In genomic region chr19:7739801-7740659, GRCh38 we compare ENCODE assay signal across 28 cellular contexts. TPM values are rescaled to one million over a fixed set of nuclear protein-coding genes. Genes with fewer than 3 reads are reported as not detected.
DNase-seq lines count a peak whose midpoint lies in the region; ATAC-seq, FAIRE-seq and TF ChIP-seq lines count a peak whose summit lies in the region.
"Had no signal": no experiment of that assay in that cellular context is flagged by ENCODE, and none has a peak within 500 bp of the region (broad histone marks: within the 10 kb centered on the region; RNA-seq: fewer than 3 reads in every experiment).

No MANE protein-coding gene starts in this region.

- H3K79me2 ChIP-seq in Karpas-422 (ENCODE audit: low read length) (no peaks in the 10 kb centered on the region), K562 (ENCODE audit: control insufficient read depth, insufficient read depth, low read length) (no peaks in the 10 kb centered on the region)

- 12% methylated on average over 19 of the region's 19 CpGs for WGBS in K562 (ENCODE audit: insufficient coverage, low coverage, missing lambda C conversion rate)
- no CpG with 5 or more reads among the region's 19 CpGs for WGBS in neuronal stem cell (ENCODE audit: extremely low coverage in 2 of 2, insufficient read length in 2 of 2, insufficient replicate concordance in 1 of 2), 2 donors

- BruUV-seq in K562 (replicated peaks; lab: Mats Ljungman, UMichigan), result no TSS peak

- H3K4ac ChIP-seq in neuronal stem cell (ENCODE audit: low read length), result no peak overlapping the region

- H3K79me1 ChIP-seq in neuronal stem cell (ENCODE audit: low read depth, low read length), result no peaks in the 10 kb centered on the region

- no peak overlapping the region for H2BK12ac ChIP-seq in neuronal stem cell (ENCODE audit: low read length)

- H3K4me1 ChIP-seq in Karpas-422 (ENCODE audit: low read length) (peaks cover 19% of the 10 kb centered on the region), K562 (replicated peaks in 1 of 2; ENCODE audit: control insufficient read depth in 2 of 2, insufficient read depth in 2 of 2, low read length in 2 of 2) (peaks cover 0 to 2% of the 10 kb centered on the region in 2 experiments; a peak in 3 of 5 replicates), neuronal stem cell (ENCODE audit: control insufficient read depth in 2 of 2, insufficient read depth in 1 of 2, low read depth in 1 of 2, low read length in 2 of 2) (no peaks in the 10 kb centered on the region), BE2C (no peaks in the 10 kb centered on the region)
- H3K4me1 ChIP-seq: adrenal gland, colonic mucosa, foreskin keratinocyte, pancreas, Peyer's patch, right lobe of liver, SJCRH30, tibial artery had no signal

- H2AFZ ChIP-seq in Karpas-422 (ENCODE audit: low read length) (peak overlapping the region; percentile 62), K562 (ENCODE audit: low read depth, low read length) (peak overlapping the region; percentile 91), neuronal stem cell (ENCODE audit: low read length) (peak overlapping the region; percentile 3)

- in situ Hi-C loops in G401 (cut with HindIII; ENCODE audit: low sequenced_read_pairs), result no loop called here
- in situ Hi-C loops in K562 (cut with MboI), result no loop called here

- no peak overlapping the region for H2BK15ac ChIP-seq in neuronal stem cell (ENCODE audit: low read length)

- no peak overlapping the region for H3K23ac ChIP-seq in neuronal stem cell (ENCODE audit: low read depth, low read length, poor library complexity)

- FAIRE-seq in K562 (lab: Jason Lieb, UNC), result peak; percentile 46
- FAIRE-seq: pancreas had no signal

- no peak overlapping the region for H3K4me2 ChIP-seq in Karpas-422 (ENCODE audit: low read depth, low read length, poor library complexity, severe bottlenecking)
- peak overlapping the region; percentile 32; the same call in 1 of the 2 replicates for H3K4me2 ChIP-seq in K562 (ENCODE audit: insufficient read depth, low read length)
- no peak overlapping the region for H3K4me2 ChIP-seq in neuronal stem cell (ENCODE audit: insufficient read depth, low read length, poor library complexity, severe bottlenecking)

- H2BK120ac ChIP-seq in neuronal stem cell (ENCODE audit: low read depth, low read length), result no peak overlapping the region

- TF ChIP-seq CTCF in K562 (IDR thresholded peaks at IDR 0.05 in 2 of 3, conservative IDR thresholded peaks at IDR 0.05 in 1 of 3; ENCODE audit: insufficient read depth in 2 of 3, low read depth in 1 of 3, low read length in 3 of 3) (no peak), BE2C (IDR thresholded peaks at IDR 0.05; ENCODE audit: low read depth, low read length) (no peak), GM10248 (IDR thresholded peaks at IDR 0.05; ENCODE audit: control extremely low read depth, extremely low read depth, low read depth, missing control alignments) (no peak)

- intact Hi-C loops in K562 (cut with micrococcal nuclease), result no loop called here

- H3K9ac ChIP-seq in Karpas-422 (ENCODE audit: low read length) (no peak overlapping the region), K562 (ENCODE audit: insufficient read depth in 1 of 2, low read depth in 2 of 2, low read length in 2 of 2) (no peak overlapping the region), neuronal stem cell (ENCODE audit: low read depth, low read length, poor library complexity) (no peak overlapping the region)

- H3K36me3 ChIP-seq in Karpas-422 (ENCODE audit: insufficient read depth, low read length) (no peaks in the 10 kb centered on the region), K562 (ENCODE audit: control insufficient read depth, insufficient read depth, low read length) (no peaks in the 10 kb centered on the region), neuronal stem cell (replicated peaks in 1 of 2; ENCODE audit: control insufficient read depth in 2 of 2, insufficient read depth in 2 of 2, low read length in 2 of 2) (no peaks in the 10 kb centered on the region), BE2C (no peaks in the 10 kb centered on the region)
- H3K36me3 ChIP-seq: adrenal gland, colonic mucosa, pancreas, Peyer's patch, right lobe of liver, SJCRH30, tibial artery had no signal

- H2BK5ac ChIP-seq in neuronal stem cell (ENCODE audit: low read length), result no peak overlapping the region

- H4K8ac ChIP-seq in neuronal stem cell (ENCODE audit: low read depth, low read length), result no peak overlapping the region

- no peak overlapping the region for H3K27ac ChIP-seq in Karpas-422 (ENCODE audit: low read length)
- no peak overlapping the region for H3K27ac ChIP-seq in K562 (ENCODE audit: extremely low read depth, low read depth, low read length)
- H3K27ac ChIP-seq in neuronal stem cell (replicated peaks; ENCODE audit: low read length), result no peak overlapping the region
- H3K27ac ChIP-seq: colonic mucosa, foreskin keratinocyte, pancreas, SJCRH30, tibial artery had no signal

- no peak for TF ChIP-seq POLR2A in K562 (conservative IDR thresholded peaks at IDR 0.05)

- no peak overlapping the region for H3K18ac ChIP-seq in neuronal stem cell (ENCODE audit: low read length)

- H3K4me3 ChIP-seq in Karpas-422 (ENCODE audit: low read length) (no peak overlapping the region), K562 (no peak overlapping the region), neuronal stem cell (ENCODE audit: low read length in 2 of 2) (no peak overlapping the region), BE2C (ENCODE audit: low read depth, low read length) (no peak overlapping the region)
- H3K4me3 ChIP-seq: adrenal gland, colonic mucosa, pancreas, Peyer's patch, right lobe of liver, SJCRH30, tibial artery had no signal

- ATAC-seq in K562, result no peak
- ATAC-seq: CD8-positive, alpha-beta T cell; esophagus mucosa; foreskin keratinocyte; natural killer cell treated with Interleukin-12 subunit alpha and Interleukin-12 subunit beta and Interleukin-15 and Interleukin-18, amount 100 ng/mL, for 72 hours; pancreas had no signal

- no peaks in the 10 kb centered on the region for H3K9me1 ChIP-seq in K562 (ENCODE audit: control insufficient read depth, insufficient read depth, low read length)

- DNase-seq in G401 (ENCODE audit: low spot score), result peak; percentile 82
- DNase-seq in Karpas-422, result no peak
- no peak for DNase-seq in K562 (ENCODE audit: extremely low read depth in 1 of 4, low spot score in 3 of 4)
- no peak for DNase-seq in neuronal stem cell (ENCODE audit: low spot score)
- no peak for DNase-seq in 8988T
- no peak for DNase-seq in BE2C
- no peak for DNase-seq in GM10248 (ENCODE audit: extremely low spot score)
- DNase-seq in HEK293T (ENCODE audit: extremely low spot score), result no peak
- DNase-seq: activated CD4-positive, alpha-beta T cell treated with anti-CD3 and anti-CD28 coated beads for 1 hour; activated CD8-positive, alpha-beta memory T cell treated with anti-CD3 and anti-CD28 coated beads for 24 hours; activated naive CD4-positive, alpha-beta T cell treated with Interleukin-2 at 50 U/mL for 16 hours; activated T-cell treated with anti-CD3 and anti-CD28 coated beads, Interleukin-2, amount 50 U/mL, for 1 hour; adrenal gland; CD8-positive, alpha-beta T cell; colonic mucosa; foreskin keratinocyte; GOT3; midbrain; NCI-H1417 treated with DMSO at 0.1 percent for 48 hours; NCI-H446; pancreas; Peyer's patch; right lobe of liver; SJCRH30; T-helper 1 cell; tibial artery had no signal

- H4K20me1 ChIP-seq in Karpas-422 (ENCODE audit: insufficient read depth, low read depth, low read length) (no peaks in the 10 kb centered on the region), K562 (replicated peaks; ENCODE audit: control insufficient read depth, insufficient read depth, low read length) (no peaks in the 10 kb centered on the region)

- H4K91ac ChIP-seq in neuronal stem cell (ENCODE audit: low read depth, low read length, poor library complexity), result no peak overlapping the region

- POLR2A ChIA-PET in K562 (lab: Yijun Ruan, JAX) (interaction anchor here (1.2 kb wide), 1 partner anchor 91 kb away, joined by 3 read pairs; no protein-coding TSS in a partner anchor), GM10248 (lab: Yijun Ruan, JAX) (no interaction called here), HEK293T (lab: Yijun Ruan, JAX) (no interaction called here)

- H3K27me3 ChIP-seq in Karpas-422 (ENCODE audit: low read length), result no peaks in the 10 kb centered on the region
- H3K27me3 ChIP-seq in K562 (ENCODE audit: control insufficient read depth in 2 of 2, insufficient read depth in 2 of 2, low read length in 2 of 2), result peaks cover 4 to 9% of the 10 kb centered on the region in 2 experiments; a peak in 3 of 5 replicates
- H3K27me3 ChIP-seq in neuronal stem cell (ENCODE audit: control insufficient read depth in 3 of 3, insufficient read depth in 3 of 3, low read depth in 1 of 3, low read length in 3 of 3), result peaks cover 0 to 7% (median 0%) of the 10 kb centered on the region in 3 experiments
- H3K27me3 ChIP-seq in BE2C, result peaks cover 5% of the 10 kb centered on the region; the same call in 1 of the 2 replicates
- H3K27me3 ChIP-seq: adrenal gland, colonic mucosa, foreskin keratinocyte, pancreas, Peyer's patch, right lobe of liver, SJCRH30 had no signal

- TF ChIP-seq EP300 in K562 (IDR thresholded peaks at IDR 0.05; ENCODE audit: low read length), result no peak

- H2AK5ac ChIP-seq in neuronal stem cell (ENCODE audit: low read depth, low read length), result no peak overlapping the region

- no peak overlapping the region for H3K14ac ChIP-seq in neuronal stem cell (ENCODE audit: low read length)

- no peaks in the 10 kb centered on the region for H3K9me2 ChIP-seq in Karpas-422 (replicated peaks; ENCODE audit: insufficient read depth, low read length)

- CTCF ChIA-PET in K562 (lab: Yijun Ruan, JAX; ENCODE audit: low intra/inter-chr PET ratio), result no interaction called here
- CTCF ChIA-PET in GM10248 (lab: Yijun Ruan, JAX), result interaction anchor here (1.2 to 2.0 kb wide), 5 partner anchors 11 to 81 kb away, joined by 3 to 11 read pairs (median 6); partner anchors contain the start of gene TRAPPC5
- CTCF ChIA-PET in HEK293T (lab: Yijun Ruan, JAX), result interaction anchor here (0.6 kb wide), 1 partner anchor 360 kb away, joined by 3 read pairs; no protein-coding TSS in a partner anchor

- H3K9me3 ChIP-seq in Karpas-422 (ENCODE audit: low read length) (no peaks in the 10 kb centered on the region), K562 (replicated peaks; ENCODE audit: control insufficient read depth, insufficient read depth, low read depth, low read length) (0 out of 2 replicates have a peak, but pooled peaks cover 3% of the 10 kb centered on the region), neuronal stem cell (replicated peaks in 1 of 2; ENCODE audit: control insufficient read depth in 2 of 2, insufficient read depth in 1 of 2, low read depth in 1 of 2, low read length in 2 of 2) (no peaks in the 10 kb centered on the region), BE2C (no peaks in the 10 kb centered on the region)
- H3K9me3 ChIP-seq: adrenal gland, colonic mucosa, pancreas, Peyer's patch, right lobe of liver, SJCRH30, tibial artery had no signal

- TF ChIP-seq RAD21 in K562 (CRISPR knock-in tag; conservative IDR thresholded peaks at IDR 0.05 in 1 of 2, IDR thresholded peaks at IDR 0.05 in 1 of 2), result no peak

RNA-seq across cellular contexts. Expression of gene CD209, which starts 7.3 kb away (rescaled TPM):
- not detected in 2 replicates for total RNA-seq in G401 (2014; rRNA removed; shearing (Covaris generic))
- not detected in 2 replicates for total RNA-seq in Karpas-422 (2014; rRNA removed; shearing (Covaris generic); ENCODE audit: low replicate concordance)
- not detected in 2 replicates for total RNA-seq in K562 (2011; cell fraction: chromatin; rRNA removed; ENCODE audit: low replicate concordance)
- total RNA-seq in K562 (2011; cell fraction: nucleolus; rRNA removed), result not detected in 2 replicates
- total RNA-seq in K562 (2011; cell fraction: nucleoplasm; rRNA removed), result not detected in 2 replicates
- not detected in 2 replicates for total RNA-seq in K562 (2014; rRNA removed)
- total RNA-seq in K562 (2014; rRNA removed; fragmentation: Illumina TruSeq; extraction: Trizol), result not detected in 2 replicates
- total RNA-seq in K562 (2015; rRNA removed; fragmentation: Illumina TruSeq; extraction: Trizol), result not detected in 2 replicates
- not detected in 2 replicates for total RNA-seq in K562 (2021)
- polyA plus RNA-seq in K562 (2011; rRNA removed), result 0.01 TPM in 2 replicates
- 0.01 and 0.04 TPM in 2 replicates for polyA plus RNA-seq in K562 (2011; cell fraction: cytosol; rRNA removed)
- not detected in 2 replicates for polyA plus RNA-seq in K562 (2011; cell fraction: nucleus; rRNA removed)
- 0.04 TPM in 1 of 2 replicates, not detected in the other for polyA plus RNA-seq in K562 (2012)
- not detected in 2 replicates for polyA plus RNA-seq in K562 (2014; fragmentation: Illumina TruSeq; extraction: Trizol)
- polyA plus RNA-seq in K562 (2014; fragmentation: Nextera tagmentation; extraction: Ambion mirVana), result not detected
- polyA plus RNA-seq in K562 (2014; rRNA removed), result not detected in 2 replicates
- not detected in 2 replicates for polyA minus RNA-seq in K562 (2011; rRNA and poly(A)+ RNA removed)
- not detected in 2 replicates for polyA minus RNA-seq in K562 (2011; cell fraction: cytosol; rRNA and poly(A)+ RNA removed)
- not detected in 2 replicates for polyA minus RNA-seq in K562 (2011; cell fraction: nucleus; rRNA and poly(A)+ RNA removed)
- not detected for polyA plus RNA-seq in neuronal stem cell (2013, experiment 1 of 2)
- polyA plus RNA-seq in neuronal stem cell (2013, experiment 2 of 2), result not detected
- polyA plus RNA-seq in BE2C (2012; ENCODE audit: insufficient read depth, insufficient read length, low read depth), result not detected
- total RNA-seq: CD8-positive, alpha-beta T cell; foreskin keratinocyte; natural killer cell treated with Interleukin-12 subunit alpha and Interleukin-12 subunit beta and Interleukin-15 and Interleukin-18, amount 100 ng/mL, for 72 hours; SJCRH30 had no signal
- polyA plus RNA-seq: foreskin keratinocyte had no signal

RNA-seq across cellular contexts. Expression of gene CLEC4G, which starts 8.1 kb away (rescaled TPM):
- not detected in 2 replicates for total RNA-seq in G401 (2014; rRNA removed; shearing (Covaris generic))
- total RNA-seq in Karpas-422 (2014; rRNA removed; shearing (Covaris generic); ENCODE audit: low replicate concordance), result not detected in 2 replicates
- total RNA-seq in K562 (2011; cell fraction: chromatin; rRNA removed; ENCODE audit: low replicate concordance), result not detected in 2 replicates
- not detected in 2 replicates for total RNA-seq in K562 (2011; cell fraction: nucleolus; rRNA removed)
- total RNA-seq in K562 (2011; cell fraction: nucleoplasm; rRNA removed), result not detected in 2 replicates
- total RNA-seq in K562 (2014; rRNA removed) (not detected in 2 replicates), K562 (2014; rRNA removed; fragmentation: Illumina TruSeq; extraction: Trizol) (not detected in 2 replicates), K562 (2015; rRNA removed; fragmentation: Illumina TruSeq; extraction: Trizol) (not detected in 2 replicates), K562 (2021) (not detected in 2 replicates)
- polyA plus RNA-seq in K562 (2011; rRNA removed) (not detected in 2 replicates), K562 (2014; fragmentation: Illumina TruSeq; extraction: Trizol) (not detected in 2 replicates), K562 (2014; fragmentation: Nextera tagmentation; extraction: Ambion mirVana) (not detected), K562 (2014; rRNA removed) (not detected in 2 replicates)
- polyA plus RNA-seq in K562 (2011; cell fraction: cytosol; rRNA removed), result not detected in 2 replicates
- polyA plus RNA-seq in K562 (2011; cell fraction: nucleus; rRNA removed), result not detected in 2 replicates
- polyA plus RNA-seq in K562 (2012), result not detected in 2 replicates
- not detected in 2 replicates for polyA minus RNA-seq in K562 (2011; rRNA and poly(A)+ RNA removed)
- not detected in 2 replicates for polyA minus RNA-seq in K562 (2011; cell fraction: cytosol; rRNA and poly(A)+ RNA removed)
- not detected in 2 replicates for polyA minus RNA-seq in K562 (2011; cell fraction: nucleus; rRNA and poly(A)+ RNA removed)
- polyA plus RNA-seq in neuronal stem cell (2013, experiment 1 of 2), result not detected
- polyA plus RNA-seq in neuronal stem cell (2013, experiment 2 of 2), result not detected
- not detected for polyA plus RNA-seq in BE2C (2012; ENCODE audit: insufficient read depth, insufficient read length, low read depth)
- total RNA-seq: CD8-positive, alpha-beta T cell; esophagus mucosa; foreskin keratinocyte; natural killer cell treated with Interleukin-12 subunit alpha and Interleukin-12 subunit beta and Interleukin-15 and Interleukin-18, amount 100 ng/mL, for 72 hours; SJCRH30 had no signal
- polyA plus RNA-seq: foreskin keratinocyte had no signal

RNA-seq across cellular contexts. Expression of gene CLEC4M, which starts 23.0 kb away (rescaled TPM):
- total RNA-seq in G401 (2014; rRNA removed; shearing (Covaris generic)), result not detected in 2 replicates
- total RNA-seq in Karpas-422 (2014; rRNA removed; shearing (Covaris generic); ENCODE audit: low replicate concordance), result not detected in 2 replicates
- 0.37 and 0.69 TPM in 2 replicates for total RNA-seq in K562 (2011; cell fraction: chromatin; rRNA removed; ENCODE audit: low replicate concordance)
- total RNA-seq in K562 (2011; cell fraction: nucleolus; rRNA removed), result 0.53 and 0.83 TPM in 2 replicates
- total RNA-seq in K562 (2011; cell fraction: nucleoplasm; rRNA removed), result 0.23 TPM in 1 of 2 replicates, not detected in the other
- not detected in 2 replicates for total RNA-seq in K562 (2014; rRNA removed)
- total RNA-seq in K562 (2014; rRNA removed; fragmentation: Illumina TruSeq; extraction: Trizol), result not detected in 2 replicates
- total RNA-seq in K562 (2015; rRNA removed; fragmentation: Illumina TruSeq; extraction: Trizol), result not detected in 2 replicates
- total RNA-seq in K562 (2021), result 0.27 TPM in 1 of 2 replicates, not detected in the other
- 0.18 and 0.62 TPM in 2 replicates for polyA plus RNA-seq in K562 (2011; rRNA removed)
- polyA plus RNA-seq in K562 (2011; cell fraction: cytosol; rRNA removed), result 0.19 and 0.32 TPM in 2 replicates
- polyA plus RNA-seq in K562 (2011; cell fraction: nucleus; rRNA removed), result 2.4 and 4.7 TPM in 2 replicates
- polyA plus RNA-seq in K562 (2012), result 0.05 and 0.58 TPM in 2 replicates
- polyA plus RNA-seq in K562 (2014; fragmentation: Illumina TruSeq; extraction: Trizol), result not detected in 2 replicates
- under 1 TPM in 1 of 2 experiments, not detected in 1; 0.08 TPM for polyA plus RNA-seq in K562 (2014; fragmentation: Nextera tagmentation; extraction: Ambion mirVana)
- polyA plus RNA-seq in K562 (2014; rRNA removed), result not detected in 2 replicates
- 0.27 TPM in 1 of 2 replicates, not detected in the other for polyA minus RNA-seq in K562 (2011; rRNA and poly(A)+ RNA removed)
- polyA minus RNA-seq in K562 (2011; cell fraction: cytosol; rRNA and poly(A)+ RNA removed), result not detected in 2 replicates
- polyA minus RNA-seq in K562 (2011; cell fraction: nucleus; rRNA and poly(A)+ RNA removed), result not detected in 2 replicates
- polyA plus RNA-seq in neuronal stem cell (2013, experiment 1 of 2), result not detected
- not detected for polyA plus RNA-seq in neuronal stem cell (2013, experiment 2 of 2)
- polyA plus RNA-seq in BE2C (2012; ENCODE audit: insufficient read depth, insufficient read length, low read depth), result not detected
- total RNA-seq: CD8-positive, alpha-beta T cell; colonic mucosa; esophagus mucosa; foreskin keratinocyte; natural killer cell treated with Interleukin-12 subunit alpha and Interleukin-12 subunit beta and Interleukin-15 and Interleukin-18, amount 100 ng/mL, for 72 hours; pancreas; Peyer's patch; SJCRH30 had no signal
- polyA plus RNA-seq: foreskin keratinocyte, pancreas had no signal

RNA-seq across cellular contexts. Expression of gene FCER2, which starts 38.1 kb away (rescaled TPM):
- not detected in 2 replicates for total RNA-seq in G401 (2014; rRNA removed; shearing (Covaris generic))
- total RNA-seq in Karpas-422 (2014; rRNA removed; shearing (Covaris generic); ENCODE audit: low replicate concordance), result 0.14 TPM in 1 of 2 replicates, not detected in the other
- 0.19 TPM in 1 of 2 replicates, not detected in the other for total RNA-seq in K562 (2011; cell fraction: chromatin; rRNA removed; ENCODE audit: low replicate concordance)
- total RNA-seq in K562 (2011; cell fraction: nucleolus; rRNA removed), result not detected in 2 replicates
- not detected in 2 replicates for total RNA-seq in K562 (2011; cell fraction: nucleoplasm; rRNA removed)
- total RNA-seq in K562 (2014; rRNA removed) (not detected in 2 replicates), K562 (2014; rRNA removed; fragmentation: Illumina TruSeq; extraction: Trizol) (not detected in 2 replicates), K562 (2015; rRNA removed; fragmentation: Illumina TruSeq; extraction: Trizol) (not detected in 2 replicates), K562 (2021) (0.11 and 0.38 TPM in 2 replicates)
- polyA plus RNA-seq in K562 (2011; rRNA removed) (not detected in 2 replicates), K562 (2014; fragmentation: Illumina TruSeq; extraction: Trizol) (not detected in 2 replicates), K562 (2014; fragmentation: Nextera tagmentation; extraction: Ambion mirVana) (not detected), K562 (2014; rRNA removed) (not detected in 2 replicates)
- 0.04 TPM in 2 replicates for polyA plus RNA-seq in K562 (2011; cell fraction: cytosol; rRNA removed)
- 0.17 TPM in 1 of 2 replicates, not detected in the other for polyA plus RNA-seq in K562 (2011; cell fraction: nucleus; rRNA removed)
- polyA plus RNA-seq in K562 (2012), result 0.17 TPM in 1 of 2 replicates, not detected in the other
- not detected in 2 replicates for polyA minus RNA-seq in K562 (2011; rRNA and poly(A)+ RNA removed)
- polyA minus RNA-seq in K562 (2011; cell fraction: cytosol; rRNA and poly(A)+ RNA removed), result not detected in 2 replicates
- not detected in 2 replicates for polyA minus RNA-seq in K562 (2011; cell fraction: nucleus; rRNA and poly(A)+ RNA removed)
- 0.03 TPM for polyA plus RNA-seq in neuronal stem cell (2013, experiment 1 of 2)
- polyA plus RNA-seq in neuronal stem cell (2013, experiment 2 of 2), result not detected
- polyA plus RNA-seq in BE2C (2012; ENCODE audit: insufficient read depth, insufficient read length, low read depth), result not detected
- total RNA-seq: foreskin keratinocyte, SJCRH30 had no signal
- polyA plus RNA-seq: foreskin keratinocyte had no signal

RNA-seq across cellular contexts. Expression of gene TRAPPC5, which starts 59.4 kb away (rescaled TPM):
- 131 and 153 TPM in 2 replicates for total RNA-seq in G401 (2014; rRNA removed; shearing (Covaris generic))
- total RNA-seq in Karpas-422 (2014; rRNA removed; shearing (Covaris generic); ENCODE audit: low replicate concordance), result 52.1 and 116 TPM in 2 replicates
- 2.3 and 11.2 TPM in 2 replicates for total RNA-seq in K562 (2011; cell fraction: chromatin; rRNA removed; ENCODE audit: low replicate concordance)
- total RNA-seq in K562 (2011; cell fraction: nucleolus; rRNA removed), result 11.8 and 15.7 TPM in 2 replicates
- total RNA-seq in K562 (2011; cell fraction: nucleoplasm; rRNA removed), result 8.2 and 13.0 TPM in 2 replicates
- total RNA-seq in K562 (2014; rRNA removed) (76.2 and 82.6 TPM in 2 replicates), K562 (2014; rRNA removed; fragmentation: Illumina TruSeq; extraction: Trizol) (0.99 and 2.7 TPM in 2 replicates), K562 (2015; rRNA removed; fragmentation: Illumina TruSeq; extraction: Trizol) (40.9 and 42.0 TPM in 2 replicates), K562 (2021) (76.9 and 81.9 TPM in 2 replicates)
- polyA plus RNA-seq in K562 (2011; rRNA removed) (29.3 and 56.7 TPM in 2 replicates), K562 (2014; fragmentation: Illumina TruSeq; extraction: Trizol) (3.9 and 21.4 TPM in 2 replicates), K562 (2014; fragmentation: Nextera tagmentation; extraction: Ambion mirVana) (1 to 10 TPM; 2.0 to 4.2 TPM), K562 (2014; rRNA removed) (45.2 and 53.1 TPM in 2 replicates)
- polyA plus RNA-seq in K562 (2011; cell fraction: cytosol; rRNA removed), result 24.8 and 87.6 TPM in 2 replicates
- 27.0 and 33.8 TPM in 2 replicates for polyA plus RNA-seq in K562 (2011; cell fraction: nucleus; rRNA removed)
- 62.7 and 107 TPM in 2 replicates for polyA plus RNA-seq in K562 (2012)
- 14.1 and 25.3 TPM in 2 replicates for polyA minus RNA-seq in K562 (2011; rRNA and poly(A)+ RNA removed)
- 34.8 and 50.1 TPM in 2 replicates for polyA minus RNA-seq in K562 (2011; cell fraction: cytosol; rRNA and poly(A)+ RNA removed)
- 3.0 and 11.8 TPM in 2 replicates for polyA minus RNA-seq in K562 (2011; cell fraction: nucleus; rRNA and poly(A)+ RNA removed)
- polyA plus RNA-seq in neuronal stem cell (2013, experiment 1 of 2), result 57.8 TPM
- 52.6 TPM for polyA plus RNA-seq in neuronal stem cell (2013, experiment 2 of 2)
- polyA plus RNA-seq in BE2C (2012; ENCODE audit: insufficient read depth, insufficient read length, low read depth), result 514 TPM

Comparison
In these comparisons a context has a peak if more than half of its experiments do, and no peak if none do; other contexts are left out.
1. H2AFZ ChIP-seq: peak in every context shown above with its lines; median percentile 91 in K562; 62 in Karpas-422; 3 in neuronal stem cell.